ENCODE assay signal across 19 cellular contexts in the genomic region with DNA sequence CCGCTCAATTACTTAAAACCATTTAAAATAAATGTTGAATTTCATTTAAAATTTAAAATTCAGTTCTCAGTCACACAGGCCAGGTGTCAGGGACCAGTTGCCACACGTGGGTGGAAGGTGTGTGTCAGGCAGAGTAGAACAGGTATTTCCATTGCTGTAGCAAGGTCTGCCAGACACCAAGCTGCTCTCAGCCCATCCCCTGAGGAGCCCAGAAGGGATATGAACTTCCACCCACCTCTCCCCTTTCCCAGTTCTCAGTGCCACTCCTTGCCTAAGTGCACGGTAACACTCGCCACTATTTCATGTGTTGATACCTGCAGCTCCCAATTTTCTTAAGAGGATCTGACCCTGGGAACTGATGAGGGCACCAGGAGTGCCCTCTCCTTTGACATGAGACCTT. TPM values are rescaled to one million over a fixed set of nuclear protein-coding genes. Genes with fewer than 3 reads are reported as not detected.
DNase-seq lines count a peak whose midpoint lies in the region; ATAC-seq and TF ChIP-seq lines count a peak whose summit lies in the region.
"Had no signal": no experiment of that assay in that cellular context is flagged by ENCODE, and none has a peak within 500 bp of the region (broad histone marks: within the 10 kb centered on the region; RNA-seq: fewer than 3 reads in every experiment).

No MANE protein-coding gene starts in this region.

- CTCF ChIA-PET in activated CD4-positive, alpha-beta memory T cell treated with anti-CD3 and anti-CD28 coated beads, Interleukin-2, amount 10 ng/mL, durations not matched to agents 7 days and 5 days (lab: Charles Lee) = no interaction called here

- peak overlapping the region; percentile 90 to 94 for H3K27ac Mint-ChIP-seq in natural killer cell
- peak overlapping the region in 1 of 2 donors; percentile 92 for H3K27ac Mint-ChIP-seq in natural killer cell treated with Interleukin-12 subunit alpha and Interleukin-12 subunit beta and Interleukin-15 and Interleukin-18, amount 100 ng/mL, for 72 hours
- H3K27ac Mint-ChIP-seq in activated CD4-positive, alpha-beta memory T cell treated with anti-CD3 and anti-CD28 coated beads, Interleukin-2, amount 10 ng/mL, durations not matched to agents 7 days and 5 days = no peak overlapping the region

- H3K23ac ChIP-seq in mesenchymal stem cell (ENCODE audit: low read length in 2 of 2) = no peak overlapping the region

- peak overlapping the region; percentile 95 to 96 for H2BK12ac ChIP-seq in mesenchymal stem cell (ENCODE audit: low read length in 2 of 2)

- no peak for TF ChIP-seq POLR2A in testis (IDR thresholded peaks at IDR 0.05)

- H3K9ac ChIP-seq in SU-DHL-6 (ENCODE audit: low read length) = peak overlapping the region; percentile 29; the same call in 1 of the 2 replicates
- no peak overlapping the region for H3K9ac ChIP-seq in mesenchymal stem cell (ENCODE audit: low read length)
- H3K9ac ChIP-seq: GM23248 had no signal

- POLR2A ChIA-PET in activated CD4-positive, alpha-beta memory T cell treated with anti-CD3 and anti-CD28 coated beads, Interleukin-2, amount 10 ng/mL, durations not matched to agents 7 days and 5 days (lab: Charles Lee) = no interaction called here

- no peaks in the 10 kb centered on the region for H3K9me3 ChIP-seq in SU-DHL-6 (ENCODE audit: insufficient read depth, low read length)
- H3K9me3 ChIP-seq in mesenchymal stem cell (ENCODE audit: control insufficient read depth, low read length) = no peaks in the 10 kb centered on the region
- no peaks in the 10 kb centered on the region for H3K9me3 ChIP-seq in testis
- no peaks in the 10 kb centered on the region for H3K9me3 ChIP-seq in tibial artery
- H3K9me3 ChIP-seq: Peyer's patch had no signal

- peaks cover 76 to 81% of the 10 kb centered on the region in 2 donors for H3K4me1 Mint-ChIP-seq in natural killer cell
- peaks cover 48 to 64% of the 10 kb centered on the region in 2 donors for H3K4me1 Mint-ChIP-seq in natural killer cell treated with Interleukin-12 subunit alpha and Interleukin-12 subunit beta and Interleukin-15 and Interleukin-18, amount 100 ng/mL, for 72 hours (ENCODE audit: low read depth in 2 of 2)
- peaks cover 9% of the 10 kb centered on the region for H3K4me1 Mint-ChIP-seq in activated CD4-positive, alpha-beta memory T cell treated with anti-CD3 and anti-CD28 coated beads, Interleukin-2, amount 10 ng/mL, durations not matched to agents 7 days and 5 days

- intact Hi-C loops in natural killer cell (cut with micrococcal nuclease) (no loop called here), testis (cut with DNase I; ENCODE audit: low total_unique reads) (no loop called here), tibial artery (cut with DNase I; ENCODE audit: low total_unique reads) (no loop called here)

- H2BK15ac ChIP-seq in mesenchymal stem cell (ENCODE audit: low read depth, poor library complexity, severe bottlenecking) = peak overlapping the region; percentile 26

- peak overlapping the region; percentile 21 for H2BK120ac ChIP-seq in mesenchymal stem cell (ENCODE audit: low read depth, low read length)

- H3K9me2 ChIP-seq in SU-DHL-6 (replicated peaks; ENCODE audit: insufficient read depth, low read length) = no peaks in the 10 kb centered on the region

- H3K36me3 ChIP-seq in SU-DHL-6 (ENCODE audit: low read length) (0 out of 2 replicates have a peak, but pooled peaks cover 10% of the 10 kb centered on the region), mesenchymal stem cell (ENCODE audit: control insufficient read depth in 1 of 2, insufficient read depth in 2 of 2, low read depth in 1 of 2, low read length in 2 of 2) (no peaks in the 10 kb centered on the region), testis (ENCODE audit: low read depth, missing control alignments) (no peaks in the 10 kb centered on the region), tibial artery (no peaks in the 10 kb centered on the region)
- H3K36me3 ChIP-seq: Peyer's patch had no signal

- H3K4me2 ChIP-seq in SU-DHL-6 (ENCODE audit: low read depth, low read length, poor library complexity, severe bottlenecking) = peak overlapping the region; percentile 51
- no peak overlapping the region for H3K4me2 ChIP-seq in mesenchymal stem cell (ENCODE audit: low read length, poor library complexity, severe bottlenecking)

- H3K4me3 Mint-ChIP-seq in natural killer cell = no peak overlapping the region
- H3K4me3 Mint-ChIP-seq in natural killer cell treated with Interleukin-12 subunit alpha and Interleukin-12 subunit beta and Interleukin-15 and Interleukin-18, amount 100 ng/mL, for 72 hours = no peak overlapping the region
- H3K4me3 Mint-ChIP-seq in activated CD4-positive, alpha-beta memory T cell treated with anti-CD3 and anti-CD28 coated beads, Interleukin-2, amount 10 ng/mL, durations not matched to agents 7 days and 5 days = no peak overlapping the region

- H3K36me3 Mint-ChIP-seq in natural killer cell = no peaks in the 10 kb centered on the region
- H3K36me3 Mint-ChIP-seq in natural killer cell treated with Interleukin-12 subunit alpha and Interleukin-12 subunit beta and Interleukin-15 and Interleukin-18, amount 100 ng/mL, for 72 hours = peaks cover 16% of the 10 kb centered on the region
- H3K36me3 Mint-ChIP-seq in activated CD4-positive, alpha-beta memory T cell treated with anti-CD3 and anti-CD28 coated beads, Interleukin-2, amount 10 ng/mL, durations not matched to agents 7 days and 5 days (ENCODE audit: low read depth) = no peaks in the 10 kb centered on the region

- H3K4ac ChIP-seq in mesenchymal stem cell (ENCODE audit: low read depth in 1 of 2, low read length in 2 of 2) = peak overlapping the region; percentile 55 to 89

- H2AFZ ChIP-seq in SU-DHL-6 (ENCODE audit: low read depth, low read length, severe bottlenecking) (no peak overlapping the region), mesenchymal stem cell (ENCODE audit: low read depth, low read length) (no peak overlapping the region)
- H2AFZ ChIP-seq: GM23248 had no signal

- peaks cover 71% of the 10 kb centered on the region for H3K79me2 ChIP-seq in SU-DHL-6 (ENCODE audit: insufficient read depth, low read length)

- ATAC-seq in natural killer cell = no peak
- ATAC-seq in natural killer cell treated with Interleukin-12 subunit alpha and Interleukin-12 subunit beta and Interleukin-15 and Interleukin-18, amount 100 ng/mL, for 72 hours = no peak
- ATAC-seq: Right ventricle myocardium inferior had no signal

- H4K20me1 ChIP-seq in SU-DHL-6 (ENCODE audit: low read depth, low read length) = no peaks in the 10 kb centered on the region

- no peaks in the 10 kb centered on the region for H3K9me3 Mint-ChIP-seq in natural killer cell
- peaks cover 6% of the 10 kb centered on the region for H3K9me3 Mint-ChIP-seq in natural killer cell treated with Interleukin-12 subunit alpha and Interleukin-12 subunit beta and Interleukin-15 and Interleukin-18, amount 100 ng/mL, for 72 hours
- H3K9me3 Mint-ChIP-seq in activated CD4-positive, alpha-beta memory T cell treated with anti-CD3 and anti-CD28 coated beads, Interleukin-2, amount 10 ng/mL, durations not matched to agents 7 days and 5 days = peaks cover 7% of the 10 kb centered on the region

- H3K27me3 ChIP-seq in SU-DHL-6 (ENCODE audit: low read length) = no peaks in the 10 kb centered on the region
- peaks cover 0 to 9% of the 10 kb centered on the region in 2 experiments for H3K27me3 ChIP-seq in mesenchymal stem cell (ENCODE audit: control insufficient read depth in 1 of 2, insufficient read depth in 1 of 2, low read length in 2 of 2)
- no peaks in the 10 kb centered on the region for H3K27me3 ChIP-seq in testis
- H3K27me3 ChIP-seq in tibial artery = peaks cover 0 to 9% of the 10 kb centered on the region in 2 donors
- H3K27me3 ChIP-seq: Peyer's patch had no signal

- peak overlapping the region; percentile 34 for H2AK5ac ChIP-seq in mesenchymal stem cell (ENCODE audit: low read length, severe bottlenecking)

- H3K4me3 ChIP-seq in SU-DHL-6 (ENCODE audit: insufficient read depth, low read length, poor library complexity, severe bottlenecking) (no peak overlapping the region), mesenchymal stem cell (ENCODE audit: insufficient read depth in 1 of 2, low read depth in 1 of 2, low read length in 2 of 2) (no peak overlapping the region), testis (no peak overlapping the region), tibial artery (no peak overlapping the region)
- H3K4me3 ChIP-seq: GM23248, K562, Peyer's patch had no signal

- H3K4me1 ChIP-seq in mesenchymal stem cell (ENCODE audit: control insufficient read depth, insufficient read depth, low read depth, low read length) (peaks cover 12% of the 10 kb centered on the region), testis (no peaks in the 10 kb centered on the region), tibial artery (no peaks in the 10 kb centered on the region)

- peak overlapping the region; percentile 33 for H4K8ac ChIP-seq in mesenchymal stem cell (ENCODE audit: low read length)

- H3K27ac ChIP-seq in SU-DHL-6 (ENCODE audit: low read depth, low read length) (peak overlapping the region; percentile 79), mesenchymal stem cell (ENCODE audit: low read length, poor library complexity, severe bottlenecking) (no peak overlapping the region), testis (no peak overlapping the region), tibial artery (no peak overlapping the region)
- H3K27ac ChIP-seq: GM23248 had no signal

- H3K18ac ChIP-seq in mesenchymal stem cell (ENCODE audit: low read depth in 1 of 2, low read length in 2 of 2) = peak overlapping the region; percentile 60 to 92

- peaks cover 18% of the 10 kb centered on the region for H3F3A ChIP-seq in SU-DHL-6 (ENCODE audit: insufficient read depth)

- peak overlapping the region; percentile 88 for H4K91ac ChIP-seq in mesenchymal stem cell (ENCODE audit: low read length)

- DNase-seq in natural killer cell (no peak), mesenchymal stem cell (no peak), testis (no peak), tibial artery (no peak)
- DNase-seq in natural killer cell treated with Interleukin-12 subunit alpha and Interleukin-12 subunit beta and Interleukin-15 and Interleukin-18, amount 100 ng/mL, for 72 hours (ENCODE audit: low spot score) = no peak
- DNase-seq in activated CD4-positive, alpha-beta T cell treated with anti-CD3 and anti-CD28 coated beads, Interleukin-2, amount 50 U/mL, for 1 hour = no peak
- DNase-seq in activated CD4-positive, alpha-beta memory T cell treated with anti-CD3 and anti-CD28 coated beads, Interleukin-2, amount 10 ng/mL, durations not matched to agents 7 days and 5 days = no peak
- DNase-seq: 8988T, GF-D8, GM23248, HCEC 1CT, NCI-H1436, NCI-H2029 treated with DMSO at 0.1 percent for 48 hours, NCI-H510A treated with DMSO at 0.1 percent for 48 hours, Peyer's patch had no signal

- H3K79me1 ChIP-seq in mesenchymal stem cell (replicated peaks; ENCODE audit: low read length, poor library complexity, severe bottlenecking) = peaks cover 14% of the 10 kb centered on the region

- H3K14ac ChIP-seq in mesenchymal stem cell (ENCODE audit: low read length in 2 of 2) = peak overlapping the region in 1 of 2 experiments; percentile 76

- no peaks in the 10 kb centered on the region for H3K27me3 Mint-ChIP-seq in natural killer cell (ENCODE audit: low read depth in 2 of 2)
- no peaks in the 10 kb centered on the region for H3K27me3 Mint-ChIP-seq in natural killer cell treated with Interleukin-12 subunit alpha and Interleukin-12 subunit beta and Interleukin-15 and Interleukin-18, amount 100 ng/mL, for 72 hours
- peaks cover 30% of the 10 kb centered on the region for H3K27me3 Mint-ChIP-seq in activated CD4-positive, alpha-beta memory T cell treated with anti-CD3 and anti-CD28 coated beads, Interleukin-2, amount 10 ng/mL, durations not matched to agents 7 days and 5 days

- H2BK5ac ChIP-seq in mesenchymal stem cell (ENCODE audit: low read depth, low read length, poor library complexity, severe bottlenecking) = no peak overlapping the region

- TF ChIP-seq CTCF in natural killer cell (IDR thresholded peaks at IDR 0.05) (no peak), SU-DHL-6 (IDR thresholded peaks at IDR 0.05; ENCODE audit: insufficient read depth, low read length, poor library complexity, severe bottlenecking) (no peak), testis (IDR thresholded peaks at IDR 0.05) (no peak), tibial artery (IDR thresholded peaks at IDR 0.05) (no peak)

- 88% methylated on average over 3 of the region's 4 CpGs for WGBS in mesenchymal stem cell
- 88 to 99% methylated on average over 4 of the region's 4 CpGs for WGBS in testis, 2 donors

RNA-seq across cellular contexts. Expression of gene SYK, which starts 12.7 kb away (rescaled TPM):
- 100 to 1,000 TPM in 1 of 3 donors, 10 to 100 TPM in 2; 75.5 to 104 (median 78.0) TPM for total RNA-seq in natural killer cell
- total RNA-seq in natural killer cell treated with Interleukin-12 subunit alpha and Interleukin-12 subunit beta and Interleukin-15 and Interleukin-18, amount 100 ng/mL, for 72 hours = 10 to 100 TPM; 25.8 to 53.0 TPM
- polyA plus RNA-seq in mesenchymal stem cell (2013, experiment 1 of 2) = 23.7 TPM
- 22.9 TPM for polyA plus RNA-seq in mesenchymal stem cell (2013, experiment 2 of 2)
- total RNA-seq in testis = 10 to 100 TPM; 30.8 to 51.1 TPM
- 22.0 TPM for polyA plus RNA-seq in testis (ENCODE audit: insufficient read depth, low read depth, low replicate concordance)
- not detected for total RNA-seq in activated CD4-positive, alpha-beta memory T cell treated with anti-CD3 and anti-CD28 coated beads, Interleukin-2, amount 10 ng/mL, durations not matched to agents 7 days and 5 days
- total RNA-seq: GM23248 had no signal
- polyA plus RNA-seq: BJ, GM23248 had no signal

Comparison
In these comparisons a context has a peak if more than half of its experiments do, and no peak if none do; other contexts are left out.
1. RNA of gene SYK, which starts 12.7 kb away (total RNA-seq): 75.5 to 104 TPM in natural killer cell, 25.8 to 53.0 TPM in natural killer cell treated with Interleukin-12 subunit alpha and Interleukin-12 subunit beta and Interleukin-15 and Interleukin-18, amount 100 ng/mL, for 72 hours and 30.8 to 51.1 TPM in testis; not detected in activated CD4-positive, alpha-beta memory T cell treated with anti-CD3 and anti-CD28 coated beads, Interleukin-2, amount 10 ng/mL, durations not matched to agents 7 days and 5 days; every median in the first group is over 10 times any median in the second.